Comparison of ENCODE assay signal across 9 cellular contexts in the genomic region with DNA sequence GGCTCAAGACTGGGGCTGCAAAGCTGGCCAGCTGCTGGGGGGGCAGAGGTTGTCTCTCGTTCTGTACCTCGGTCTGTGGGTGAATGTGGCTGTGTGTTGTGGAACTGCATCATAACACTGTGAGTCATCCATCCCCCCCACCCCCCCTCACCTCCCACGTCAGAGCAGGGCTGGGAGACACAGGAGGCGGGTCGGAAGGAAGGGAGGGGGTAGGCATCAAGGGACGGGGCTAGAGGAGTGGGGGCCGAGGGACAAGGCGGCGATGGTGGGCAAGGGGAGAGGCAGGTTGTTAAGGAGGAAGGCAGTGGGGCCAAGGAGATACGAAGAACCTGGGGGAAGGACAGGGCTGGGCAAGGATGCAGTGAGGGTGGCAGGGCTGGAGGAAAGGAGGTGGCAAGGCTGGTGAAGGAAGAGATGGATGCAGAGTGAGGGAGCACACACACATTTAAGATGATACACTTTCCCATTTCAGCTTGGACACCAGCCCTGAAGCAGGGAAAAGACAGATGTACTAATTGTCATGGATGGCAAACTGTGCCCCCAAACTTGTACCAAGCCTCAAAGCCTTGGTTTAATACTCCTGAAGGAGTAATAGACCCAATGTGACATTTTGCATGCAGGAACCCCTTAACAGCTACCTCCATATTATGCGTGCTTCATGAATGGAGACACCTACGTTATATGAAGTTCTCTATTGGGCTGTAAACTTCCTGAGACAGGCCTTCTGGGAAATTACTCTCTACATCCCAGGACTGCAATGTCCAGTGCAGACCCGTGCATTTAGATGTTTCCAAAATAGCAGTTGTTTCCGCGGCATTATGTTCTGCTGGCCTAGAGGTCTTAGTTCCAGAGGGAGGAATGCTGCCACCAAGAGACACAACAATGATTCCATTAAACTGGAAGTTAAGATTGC. TPM values are rescaled to one million over a fixed set of nuclear protein-coding genes. Genes with fewer than 3 reads are reported as not detected.
DNase-seq lines count a peak whose midpoint lies in the region; ATAC-seq, FAIRE-seq and TF ChIP-seq lines count a peak whose summit lies in the region.
"Had no signal": no experiment of that assay in that cellular context is flagged by ENCODE, and none has a peak within 500 bp of the region (broad histone marks: within the 10 kb centered on the region; RNA-seq: fewer than 3 reads in every experiment).

A gene with protein sequence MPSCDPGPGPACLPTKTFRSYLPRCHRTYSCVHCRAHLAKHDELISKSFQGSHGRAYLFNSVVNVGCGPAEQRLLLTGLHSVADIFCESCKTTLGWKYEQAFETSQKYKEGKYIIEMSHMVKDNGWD (minus strand): TSS at position 87 of the 913 bp plus-strand sequence. CDS start 2,805 bp downstream, outside the sequence.

- H3K27ac ChIP-seq in WERI-Rb-1, result no peak within 1 kb of the TSS

- DNase-seq in BJ (ENCODE audit: low read depth) (no peak), HUDEP-2 (lab: John Stamatoyannopoulos, UW; ENCODE audit: unreplicated experiment in 76 of 76) (peak in 59 of 76 experiments; percentile 12 to 83 (median 59)), WERI-Rb-1 (no peak), bronchial epithelial cell (ENCODE audit: low read depth) (peak; percentile 65), iPS-NIHi11 (ENCODE audit: low spot score) (peak; percentile 50), NCI-H2081 treated with DMSO at 0.1 percent for 48 hours (lab: John Stamatoyannopoulos, UW) (no peak)
- peak; percentile 17 to 24 for DNase-seq in stimulated activated CD4-positive, alpha-beta T cell treated with anti-CD3 and anti-CD28 coated beads, Interleukin-12 subunit alpha, Interleukin-12 subunit beta, amount 100 ng/mL, for 24 hours (ENCODE audit: low read depth in 2 of 2)

- no peaks in the 10 kb centered on the region for H3K9me3 ChIP-seq in WERI-Rb-1 (ENCODE audit: severe bottlenecking)
- H3K9me3 ChIP-seq: HAP-1 had no signal

- no peak for TF ChIP-seq CTCF in BJ (IDR thresholded peaks at IDR 0.05; ENCODE audit: insufficient read depth, low read depth, low read length)
- TF ChIP-seq CTCF in WERI-Rb-1 (IDR thresholded peaks at IDR 0.05; ENCODE audit: low read depth, low read length), result no peak
- TF ChIP-seq CTCF in bronchial epithelial cell (IDR thresholded peaks at IDR 0.05; ENCODE audit: insufficient read depth, low read length, severe bottlenecking), result no peak

- H3K27me3 ChIP-seq in BJ (ENCODE audit: control insufficient read depth, insufficient read depth, low read length), result no peaks in the 10 kb centered on the region; the same call in 1 of the 2 replicates
- H3K27me3 ChIP-seq in WERI-Rb-1 (ENCODE audit: insufficient read depth, low read depth, severe bottlenecking), result peaks cover 39% of the 10 kb centered on the region
- H3K27me3 ChIP-seq in bronchial epithelial cell (ENCODE audit: control insufficient read depth, insufficient read depth, low read length), result peaks cover 19% of the 10 kb centered on the region

- CTCF ChIA-PET in BJ (lab: Yijun Ruan, JAX), result interaction anchor here (2.1 to 2.8 kb wide), 2 partner anchors 82 to 157 kb away, joined by 9 to 12 read pairs; a partner anchor contains a TSS

- H3K4me3 ChIP-seq in BJ (ENCODE audit: low read depth, low read length) (peak within 1 kb of the TSS; percentile 41), WERI-Rb-1 (ENCODE audit: low read depth, low read length) (peak within 1 kb of the TSS; percentile 16), bronchial epithelial cell (ENCODE audit: low read depth, low read length) (peak within 1 kb of the TSS; percentile 7)
- H3K4me3 ChIP-seq: HAP-1 had no signal

- no peak for ATAC-seq in HG02798 (IDR thresholded peaks at IDR 0.05; ENCODE audit: poor library complexity, unreplicated experiment)

- no peak for FAIRE-seq in bronchial epithelial cell (lab: Jason Lieb, UNC)

- POLR2A ChIA-PET in BJ (lab: Charles Lee), result interaction anchor here (0.6 kb wide), 1 partner anchor 315 kb away, joined by 3 read pairs; a partner anchor contains a TSS

- H3K36me3 ChIP-seq in BJ (ENCODE audit: control insufficient read depth, insufficient read depth, low read length) (no peaks in the 10 kb centered on the region), WERI-Rb-1 (no peaks in the 10 kb centered on the region), bronchial epithelial cell (ENCODE audit: control insufficient read depth, insufficient read depth, low read length) (no peaks in the 10 kb centered on the region)

RNA-seq across cellular contexts. Expression of the gene that starts here (rescaled TPM):
- polyA plus RNA-seq in BJ (2011; rRNA removed), result 0.26 TPM in 2 replicates
- 0.28 and 0.31 TPM in 2 replicates for polyA minus RNA-seq in BJ (2011; rRNA and poly(A)+ RNA removed)
- total RNA-seq in bronchial epithelial cell, result 0.26 TPM in 1 of 2 replicates, not detected in the other

Comparison
In these comparisons a context has a peak if more than half of its experiments do, and no peak if none do; other contexts are left out.
1. Peak in DNase-seq and H3K4me3 ChIP-seq in bronchial epithelial cell; RNA of the gene not detected or under 1 TPM.
2. DNase-seq: peak in HUDEP-2 (59 of 76), iPS-NIHi11 (single experiment) and stimulated activated CD4-positive, alpha-beta T cell treated with anti-CD3 and anti-CD28 coated beads, Interleukin-12 subunit alpha, Interleukin-12 subunit beta, amount 100 ng/mL, for 24 hours (2 of 2); none in BJ (single experiment), WERI-Rb-1 (single experiment) and NCI-H2081 treated with DMSO at 0.1 percent for 48 hours (single experiment).
3. Peak in every context shown above with its lines, with median percentiles within 50 percentile points of each other: H3K4me3 ChIP-seq.